In the genomic region with DNA sequence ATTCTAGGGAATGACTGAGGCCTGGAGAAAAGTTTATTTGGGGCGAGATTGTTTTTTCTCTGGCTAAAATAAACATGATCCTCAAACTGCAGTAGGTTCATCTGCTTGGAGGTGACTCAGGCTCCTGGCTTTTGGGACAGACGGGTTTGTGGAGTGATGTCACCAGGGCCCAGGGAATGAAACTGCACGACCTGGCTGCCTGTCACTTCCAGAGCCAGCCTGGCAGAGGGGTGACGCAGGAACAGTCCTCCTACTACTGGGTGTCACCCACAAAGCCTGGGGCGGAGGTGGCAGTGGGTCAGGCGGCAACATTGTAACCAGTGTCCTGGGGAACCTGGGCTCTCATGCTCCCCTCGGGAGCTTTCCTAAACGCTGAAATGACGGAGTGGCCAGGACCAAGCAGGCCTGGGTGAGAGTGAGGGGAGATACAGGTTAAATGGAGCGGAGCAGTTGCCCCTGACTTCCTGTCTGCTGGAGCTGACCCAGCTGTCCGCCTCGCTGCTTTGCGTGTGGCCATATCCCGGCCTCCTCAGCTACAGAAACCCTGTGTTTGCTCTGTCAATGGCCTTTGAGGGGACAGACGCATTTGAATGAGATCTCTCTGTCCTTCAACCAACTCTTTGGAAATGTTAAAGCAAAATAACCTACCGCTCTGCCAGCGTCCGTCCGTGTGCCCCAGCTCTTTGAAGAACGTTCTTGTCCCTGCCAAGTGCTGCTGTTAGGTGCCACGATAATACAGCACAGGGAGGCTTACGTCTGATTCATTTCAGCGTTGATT, we compare ENCODE assay signal across 9 cellular contexts. TPM values are rescaled to one million over a fixed set of nuclear protein-coding genes. Genes with fewer than 3 reads are reported as not detected.
DNase-seq lines count a peak whose midpoint lies in the region; ATAC-seq, FAIRE-seq and TF ChIP-seq lines count a peak whose summit lies in the region.
"Had no signal": no experiment of that assay in that cellular context is flagged by ENCODE, and none has a peak within 500 bp of the region (broad histone marks: within the 10 kb centered on the region; RNA-seq: fewer than 3 reads in every experiment).

No MANE protein-coding gene starts in this region.

- no peaks in the 10 kb centered on the region for H3K9me3 Mint-ChIP-seq in MCF 10A (ENCODE audit: unreplicated experiment)
- H3K9me3 Mint-ChIP-seq: activated naive CD4-positive, alpha-beta T cell treated with anti-CD3 and anti-CD28 coated beads, Interleukin-2, amount 50 U/mL, for 24 hours; naive thymus-derived CD8-positive, alpha-beta T cell had no signal

- H4K20me1 ChIP-seq in IMR-90 (ENCODE audit: insufficient read depth, low read length) (peaks cover 12% of the 10 kb centered on the region; the same call in 1 of the 2 replicates), keratinocyte (ENCODE audit: control insufficient read depth, extremely low read depth, insufficient read depth, low read length) (no peaks in the 10 kb centered on the region)

- no peak for TF ChIP-seq POLR2A in IMR-90 (IDR thresholded peaks at IDR 0.05; ENCODE audit: low read depth, low read length)

- no peak for TF ChIP-seq RAD21 in IMR-90 (IDR thresholded peaks at IDR 0.05; ENCODE audit: low read length)

- H3K23ac ChIP-seq in IMR-90 (ENCODE audit: low read depth, low read length) = peak overlapping the region; percentile 39; the same call in 1 of the 2 replicates

- H3K4me1 ChIP-seq in IMR-90 (ENCODE audit: control insufficient read depth, insufficient read depth, low read length) (peaks cover 22% of the 10 kb centered on the region), keratinocyte (ENCODE audit: control insufficient read depth, extremely low read depth, insufficient read depth, low read length) (peaks cover 66% of the 10 kb centered on the region), thoracic aorta (ENCODE audit: control insufficient read depth in 1 of 2, low read depth in 2 of 2) (peaks cover 16 to 35% of the 10 kb centered on the region in 2 donors)

- peak overlapping the region; percentile 83 for H3K4ac ChIP-seq in IMR-90 (ENCODE audit: low read depth, low read length)

- H3K56ac ChIP-seq in IMR-90 (ENCODE audit: extremely low read depth, insufficient read depth, low read length) = no peak overlapping the region

- peaks cover 9 to 44% of the 10 kb centered on the region in 2 experiments for H3K79me1 ChIP-seq in IMR-90 (ENCODE audit: low read depth in 1 of 2, low read length in 2 of 2)

- H2BK20ac ChIP-seq in IMR-90 (ENCODE audit: low read depth, low read length) = peak overlapping the region; percentile 67

- H3K27ac Mint-ChIP-seq in MCF 10A (ENCODE audit: low read depth, unreplicated experiment) = peak overlapping the region; percentile 47
- H3K27ac Mint-ChIP-seq: activated naive CD4-positive, alpha-beta T cell treated with anti-CD3 and anti-CD28 coated beads, Interleukin-2, amount 50 U/mL, for 24 hours had no signal

- H3K9me3 ChIP-seq in IMR-90 (ENCODE audit: control insufficient read depth, insufficient read depth, low read length) = no peaks in the 10 kb centered on the region
- no peaks in the 10 kb centered on the region for H3K9me3 ChIP-seq in keratinocyte (ENCODE audit: control insufficient read depth, low read depth, low read length)
- H3K9me3 ChIP-seq in thoracic aorta = no peaks in the 10 kb centered on the region
- H3K9me3 ChIP-seq in WERI-Rb-1 (ENCODE audit: severe bottlenecking) = no peaks in the 10 kb centered on the region

- H3K36me3 ChIP-seq in IMR-90 (ENCODE audit: control insufficient read depth, insufficient read depth, low read length) (no peaks in the 10 kb centered on the region), keratinocyte (ENCODE audit: control insufficient read depth in 2 of 2, extremely low read depth in 1 of 2, insufficient read depth in 2 of 2, low read length in 2 of 2) (peaks cover 4 to 10% of the 10 kb centered on the region in 2 experiments), thoracic aorta (peaks cover 3% of the 10 kb centered on the region), WERI-Rb-1 (no peaks in the 10 kb centered on the region)

- no peak for FAIRE-seq in keratinocyte (lab: Jason Lieb, UNC)

- H3K27ac ChIP-seq in IMR-90 (ENCODE audit: insufficient read depth, low read length) (peak overlapping the region; percentile 17), keratinocyte (ENCODE audit: control insufficient read depth, insufficient read depth, low read length) (peak overlapping the region; percentile 63), thoracic aorta (peak overlapping the region; percentile 62 to 88), WERI-Rb-1 (no peak overlapping the region)

- no peak overlapping the region for H3K4me3 ChIP-seq in IMR-90 (ENCODE audit: insufficient read depth, low read depth, low read length)
- H3K4me3 ChIP-seq in keratinocyte (ENCODE audit: control insufficient read depth in 2 of 3, extremely low read depth in 1 of 3, insufficient read depth in 2 of 3, low read depth in 1 of 3, low read length in 3 of 3) = no peak overlapping the region
- peak overlapping the region; percentile 30 for H3K4me3 ChIP-seq in thoracic aorta
- H3K4me3 ChIP-seq in WERI-Rb-1 (ENCODE audit: low read depth, low read length) = no peak overlapping the region

- H3K4me2 ChIP-seq in IMR-90 (ENCODE audit: low read depth, low read length) (peak overlapping the region; percentile 13), keratinocyte (ENCODE audit: control insufficient read depth, extremely low read depth, insufficient read depth, low read depth, low read length) (peak overlapping the region; percentile 60)

- peak overlapping the region; percentile 74; the same call in 2 of the 3 replicates for H2BK15ac ChIP-seq in IMR-90 (ENCODE audit: low read depth, low read length)

- H3K79me2 ChIP-seq in keratinocyte (ENCODE audit: control insufficient read depth, insufficient read depth, low read length) = peaks cover 94% of the 10 kb centered on the region

- peak overlapping the region; percentile 64 to 69 for H4K8ac ChIP-seq in IMR-90 (ENCODE audit: low read depth in 2 of 2, low read length in 2 of 2)

- H3K36me3 Mint-ChIP-seq in MCF 10A (ENCODE audit: insufficient read depth, unreplicated experiment) = no peaks in the 10 kb centered on the region
- H3K36me3 Mint-ChIP-seq: activated naive CD4-positive, alpha-beta T cell treated with anti-CD3 and anti-CD28 coated beads, Interleukin-2, amount 50 U/mL, for 24 hours had no signal

- H4K91ac ChIP-seq in IMR-90 (ENCODE audit: insufficient read depth, low read depth, low read length) = peak overlapping the region; percentile 85

- BruUV-seq in IMR-90 (replicated peaks; lab: Mats Ljungman, UMichigan) (no TSS peak), MCF 10A (replicated peaks; lab: Mats Ljungman, UMichigan) (no TSS peak)

- intact Hi-C loops in IMR-90 (cut with micrococcal nuclease) (no loop called here), MCF 10A (cut with micrococcal nuclease) (no loop called here)

- H3K9ac ChIP-seq in IMR-90 (ENCODE audit: low read depth, low read length) = no peak overlapping the region
- H3K9ac ChIP-seq in keratinocyte (ENCODE audit: control insufficient read depth, extremely low read depth, insufficient read depth, low read length) = peak overlapping the region; percentile 44

- in situ Hi-C loops in IMR-90 (cut with MboI; ENCODE audit: low sequenced_read_pairs) = no loop called here

- peak overlapping the region; percentile 94 for H2AK9ac ChIP-seq in IMR-90 (replicated peaks; ENCODE audit: low read depth, low read length, poor library complexity)

- H3K27me3 ChIP-seq in IMR-90 (ENCODE audit: control insufficient read depth, insufficient read depth, low read length) = no peaks in the 10 kb centered on the region
- no peaks in the 10 kb centered on the region for H3K27me3 ChIP-seq in keratinocyte (ENCODE audit: control insufficient read depth, extremely low read depth, insufficient read depth, low read length)
- no peaks in the 10 kb centered on the region for H3K27me3 ChIP-seq in thoracic aorta (replicated peaks; ENCODE audit: insufficient read depth)
- H3K27me3 ChIP-seq in WERI-Rb-1 (ENCODE audit: insufficient read depth, low read depth, severe bottlenecking) = no peaks in the 10 kb centered on the region

- CTCF ChIA-PET in IMR-90 (lab: Yijun Ruan, JAX) = no interaction called here
- CTCF ChIA-PET in MCF 10A (lab: Yijun Ruan, JAX) = interaction anchor here (0.6 to 1.6 kb wide), 3 partner anchors 12 to 203 kb away, joined by 4 to 5 read pairs (median 4); no protein-coding TSS in a partner anchor

- no peak for TF ChIP-seq CTCF in IMR-90 (conservative IDR thresholded peaks at IDR 0.05; ENCODE audit: low read depth, low read length)
- TF ChIP-seq CTCF in MCF 10A (IDR thresholded peaks at IDR 0.05; ENCODE audit: unreplicated experiment) = no peak
- TF ChIP-seq CTCF in keratinocyte (optimal IDR thresholded peaks at IDR 0.05 in 1 of 3, IDR thresholded peaks at IDR 0.05 in 1 of 3, conservative IDR thresholded peaks at IDR 0.05 in 1 of 3; ENCODE audit: extremely low read depth in 1 of 3, insufficient read depth in 2 of 3, low read length in 3 of 3) = no peak
- TF ChIP-seq CTCF in thoracic aorta (IDR thresholded peaks at IDR 0.05) = no peak
- TF ChIP-seq CTCF in WERI-Rb-1 (IDR thresholded peaks at IDR 0.05; ENCODE audit: low read depth, low read length) = no peak

- peaks cover 25% of the 10 kb centered on the region for H3K9me1 ChIP-seq in IMR-90 (ENCODE audit: insufficient read depth, low read length)
- H3K9me1 ChIP-seq in keratinocyte (ENCODE audit: control insufficient read depth, extremely low read depth, insufficient read depth, low read length) = peaks cover 3% of the 10 kb centered on the region

- H2AFZ ChIP-seq in IMR-90 (replicated peaks; ENCODE audit: low read length, poor library complexity) (peak overlapping the region; percentile 77), keratinocyte (ENCODE audit: control insufficient read depth, low read length) (no peak overlapping the region)

- peak overlapping the region; percentile 6 for H3K4me3 Mint-ChIP-seq in MCF 10A (ENCODE audit: unreplicated experiment)
- H3K4me3 Mint-ChIP-seq: activated naive CD4-positive, alpha-beta T cell treated with anti-CD3 and anti-CD28 coated beads, Interleukin-2, amount 50 U/mL, for 24 hours; naive thymus-derived CD8-positive, alpha-beta T cell had no signal

- H3K4me1 Mint-ChIP-seq in MCF 10A (ENCODE audit: insufficient read depth, unreplicated experiment) = peaks cover 38% of the 10 kb centered on the region

- H3K27me3 Mint-ChIP-seq in MCF 10A (ENCODE audit: insufficient read depth, unreplicated experiment) = no peaks in the 10 kb centered on the region
- H3K27me3 Mint-ChIP-seq: activated naive CD4-positive, alpha-beta T cell treated with anti-CD3 and anti-CD28 coated beads, Interleukin-2, amount 50 U/mL, for 24 hours; naive thymus-derived CD8-positive, alpha-beta T cell had no signal

- H4K5ac ChIP-seq in IMR-90 (ENCODE audit: low read depth, low read length) = no peak overlapping the region

- H2AK5ac ChIP-seq in IMR-90 (ENCODE audit: low read depth, low read length) = peak overlapping the region; percentile 65; the same call in 1 of the 2 replicates

- 46% methylated on average over 6 of the region's 23 CpGs; no CpG with 5 or more reads in 1 of the 2 experiments for WGBS in IMR-90 (ENCODE audit: extremely low coverage in 2 of 2, insufficient read length in 1 of 2), 2 experiments

- H3K18ac ChIP-seq in IMR-90 (ENCODE audit: low read depth, low read length) = peak overlapping the region; percentile 29; the same call in 1 of the 2 replicates

- H2BK5ac ChIP-seq in IMR-90 (ENCODE audit: low read depth, low read length, poor library complexity, severe bottlenecking) = peak overlapping the region; percentile 64

- dilution Hi-C loops in IMR-90 (cut with HindIII; ENCODE audit: low sequenced_read_pairs, unreplicated experiment) = no loop called here
- dilution Hi-C loops in keratinocyte (cut with MboI; ENCODE audit: extremely low pct_ligation_motif_present, low sequenced_read_pairs) = no loop called here

- H3K14ac ChIP-seq in IMR-90 (replicated peaks; ENCODE audit: low read depth, low read length) = peak overlapping the region; percentile 70

- peak overlapping the region; percentile 87 for H2BK120ac ChIP-seq in IMR-90 (ENCODE audit: low read depth, low read length)

- peak; percentile 82 for DNase-seq in IMR-90
- peak; percentile 24 for DNase-seq in MCF 10A (ENCODE audit: unreplicated experiment)
- DNase-seq in keratinocyte (ENCODE audit: low read depth, low spot score) = no peak
- DNase-seq in thoracic aorta (ENCODE audit: low spot score) = no peak
- no peak for DNase-seq in stimulated activated CD4-positive, alpha-beta T cell treated with anti-CD3 and anti-CD28 coated beads, Interleukin-12 subunit alpha, Interleukin-12 subunit beta, amount 100 ng/mL, for 4 hours
- no peak for DNase-seq in WERI-Rb-1

- POLR2A ChIA-PET in IMR-90 (lab: Charles Lee; ENCODE audit: unreplicated experiment) = interaction anchor here (0.6 kb wide), 1 partner anchor 16 kb away, joined by 3 read pairs; no protein-coding TSS in a partner anchor
- POLR2A ChIA-PET in MCF 10A (lab: Yijun Ruan, JAX) = interaction anchor here (1.6 kb wide), 1 partner anchor 20 kb away, joined by 3 read pairs; no protein-coding TSS in a partner anchor

- peak; percentile 84 for ATAC-seq in IMR-90 (ENCODE audit: low read depth)
- no peak for ATAC-seq in thoracic aorta (ENCODE audit: insufficient number of reproducible peaks, low FRiP score, low read depth)
- ATAC-seq in GM21786 (IDR thresholded peaks at IDR 0.05; ENCODE audit: unreplicated experiment) = no peak
- ATAC-seq: naive thymus-derived CD8-positive, alpha-beta T cell had no signal

RNA-seq across cellular contexts. Expression of a gene that starts 6.5 kb away (rescaled TPM):
- total RNA-seq in IMR-90 (2012; rRNA removed) = 9.7 and 13.8 TPM in 2 replicates
- 18.5 and 20.7 TPM in 2 replicates for polyA plus RNA-seq in IMR-90 (2012; rRNA removed)
- polyA plus RNA-seq in IMR-90 (2012; cell fraction: cytosol; rRNA removed) = 9.6 and 10.4 TPM in 2 replicates
- 96.7 and 158 TPM in 2 replicates for polyA plus RNA-seq in IMR-90 (2012; cell fraction: nucleus; rRNA removed; ENCODE audit: low replicate concordance)
- 41.6 and 44.6 TPM in 2 replicates for total RNA-seq in MCF 10A (2022)
- polyA plus RNA-seq in keratinocyte = 19.4 to 31.8 TPM (median 23.0 TPM) in 3 replicates
- polyA plus RNA-seq in keratinocyte (2011; ENCODE audit: low read depth) = 39.4 TPM
- polyA plus RNA-seq in keratinocyte (2011; cell fraction: cytosol; rRNA removed) = 10.1 and 13.0 TPM in 2 replicates
- polyA plus RNA-seq in keratinocyte (2011; cell fraction: nucleus; rRNA removed) = 69.4 and 79.4 TPM in 2 replicates
- polyA plus RNA-seq in keratinocyte (2012; ENCODE audit: low replicate concordance) = 21.9 and 45.2 TPM in 2 replicates
- 42.9 to 79.9 TPM (median 43.5 TPM) in 3 replicates for polyA minus RNA-seq in keratinocyte
- 16.3 TPM for polyA minus RNA-seq in keratinocyte (2011; cell fraction: cytosol; rRNA and poly(A)+ RNA removed)
- 36.1 and 37.4 TPM in 2 replicates for polyA minus RNA-seq in keratinocyte (2011; cell fraction: nucleus; rRNA and poly(A)+ RNA removed)
- 100 to 1,000 TPM; 109 to 131 TPM for total RNA-seq in thoracic aorta

RNA-seq across cellular contexts. Expression of a gene that starts 54.2 kb away (rescaled TPM):
- total RNA-seq in IMR-90 (2012; rRNA removed) (8.6 and 13.9 TPM in 2 replicates), MCF 10A (2022) (33.8 and 37.6 TPM in 2 replicates), thoracic aorta (10 to 100 TPM; 30.9 to 50.1 TPM)
- polyA plus RNA-seq in IMR-90 (2012; rRNA removed) (25.7 and 29.9 TPM in 2 replicates), keratinocyte (29.3 to 85.5 TPM (median 34.1 TPM) in 3 replicates)
- 30.2 and 32.2 TPM in 2 replicates for polyA plus RNA-seq in IMR-90 (2012; cell fraction: cytosol; rRNA removed)
- 46.1 and 46.4 TPM in 2 replicates for polyA plus RNA-seq in IMR-90 (2012; cell fraction: nucleus; rRNA removed; ENCODE audit: low replicate concordance)
- 22.7 TPM for polyA plus RNA-seq in keratinocyte (2011; ENCODE audit: low read depth)
- polyA plus RNA-seq in keratinocyte (2011; cell fraction: cytosol; rRNA removed) = 47.2 and 61.5 TPM in 2 replicates
- 73.8 and 86.1 TPM in 2 replicates for polyA plus RNA-seq in keratinocyte (2011; cell fraction: nucleus; rRNA removed)
- 37.9 and 59.4 TPM in 2 replicates for polyA plus RNA-seq in keratinocyte (2012; ENCODE audit: low replicate concordance)
- 24.4 to 39.4 TPM (median 29.8 TPM) in 3 replicates for polyA minus RNA-seq in keratinocyte
- polyA minus RNA-seq in keratinocyte (2011; cell fraction: cytosol; rRNA and poly(A)+ RNA removed) = 77.5 TPM
- 33.3 and 50.4 TPM in 2 replicates for polyA minus RNA-seq in keratinocyte (2011; cell fraction: nucleus; rRNA and poly(A)+ RNA removed)

Comparison
In these comparisons a context has a peak if more than half of its experiments do, and no peak if none do; other contexts are left out.
1. DNase-seq: peak in IMR-90 (single experiment) and MCF 10A (single experiment); none in keratinocyte (single experiment), thoracic aorta (single experiment), stimulated activated CD4-positive, alpha-beta T cell treated with anti-CD3 and anti-CD28 coated beads, Interleukin-12 subunit alpha, Interleukin-12 subunit beta, amount 100 ng/mL, for 4 hours (single experiment) and WERI-Rb-1 (single experiment).